ENCODE assay signal across 12 cellular contexts in genomic region chr6:154653853-154654252, GRCh38.
DNase-seq lines count a peak whose midpoint lies in the region; ATAC-seq, FAIRE-seq and TF ChIP-seq lines count a peak whose summit lies in the region.
"Had no signal": no experiment of that assay in that cellular context is flagged by ENCODE, and none has a peak within 500 bp of the region (broad histone marks: within the 10 kb centered on the region; RNA-seq: fewer than 3 reads in every experiment).

No MANE protein-coding gene starts in this region.

- peak; percentile 71 to 77 for ATAC-seq in A549
- no peak for ATAC-seq in HG02759 (IDR thresholded peaks at IDR 0.05; ENCODE audit: unreplicated experiment)
- no peak for ATAC-seq in stimulated activated naive B cell treated with anti-CD40 and anti-IgM and Interleukin-4, amounts not matched to agents 10 μg/mL and 1 μg/mL and 100 μg/mL, for 72 hours (replicated peaks)

- H3K4me2 ChIP-seq in A549: no peak overlapping the region

- H3K9me3 ChIP-seq in A549: no peaks in the 10 kb centered on the region

- no peaks in the 10 kb centered on the region for H3K36me3 Mint-ChIP-seq in mesothelial cell of epicardium
- peaks cover 0 to 4% of the 10 kb centered on the region in 2 donors for H3K36me3 Mint-ChIP-seq in stimulated activated naive B cell treated with anti-CD40 and anti-IgM and Interleukin-4, amounts not matched to agents 10 μg/mL and 1 μg/mL and 100 μg/mL, for 72 hours
- H3K36me3 Mint-ChIP-seq: CD14-positive monocyte had no signal

- 21% methylated on average over 4 of the region's 4 CpGs for WGBS in A549 (ENCODE audit: missing lambda C conversion rate)

- peak overlapping the region; percentile 90 for H3K27ac Mint-ChIP-seq in mesothelial cell of epicardium
- H3K27ac Mint-ChIP-seq in stimulated activated naive B cell treated with anti-CD40 and anti-IgM and Interleukin-4, amounts not matched to agents 10 μg/mL and 1 μg/mL and 100 μg/mL, for 72 hours: no peak overlapping the region
- H3K27ac Mint-ChIP-seq: CD14-positive monocyte had no signal

- no peak for TF ChIP-seq EP300 in A549 (IDR thresholded peaks at IDR 0.05)

- no peak for TF ChIP-seq POLR2A in A549 (IDR thresholded peaks at IDR 0.05; ENCODE audit: low read length)

- H3K4me3 ChIP-seq in A549: no peak overlapping the region
- no peak overlapping the region for H3K4me3 ChIP-seq in epithelial cell of esophagus (ENCODE audit: low read length)

- no peak for TF ChIP-seq RAD21 in A549 (conservative IDR thresholded peaks at IDR 0.05 in 1 of 2, IDR thresholded peaks at IDR 0.05 in 1 of 2)

- CTCF ChIA-PET in A549 (lab: Yijun Ruan, JAX): interaction anchor here (1.2 kb wide), 1 partner anchor 21 kb away, joined by 4 read pairs; no protein-coding TSS in a partner anchor

- POLR2A ChIA-PET in A549 (lab: Yijun Ruan, JAX): no interaction called here

- no peak for FAIRE-seq in A549 (lab: Jason Lieb, UNC)
- FAIRE-seq: frontal cortex had no signal

- no peaks in the 10 kb centered on the region for H3K4me1 ChIP-seq in A549

- H3K27ac ChIP-seq in A549: no peak overlapping the region; a peak in 1 of 6 replicates

- H3K4me3 Mint-ChIP-seq in mesothelial cell of epicardium: peak overlapping the region; percentile 45
- H3K4me3 Mint-ChIP-seq in stimulated activated naive B cell treated with anti-CD40 and anti-IgM and Interleukin-4, amounts not matched to agents 10 μg/mL and 1 μg/mL and 100 μg/mL, for 72 hours: no peak overlapping the region
- H3K4me3 Mint-ChIP-seq: CD14-positive monocyte had no signal

- peaks cover 12% of the 10 kb centered on the region for H3K4me1 Mint-ChIP-seq in mesothelial cell of epicardium
- H3K4me1 Mint-ChIP-seq in stimulated activated naive B cell treated with anti-CD40 and anti-IgM and Interleukin-4, amounts not matched to agents 10 μg/mL and 1 μg/mL and 100 μg/mL, for 72 hours: peaks cover 3 to 5% of the 10 kb centered on the region in 2 donors

- no peaks in the 10 kb centered on the region for H3K27me3 Mint-ChIP-seq in mesothelial cell of epicardium (ENCODE audit: low read depth)
- H3K27me3 Mint-ChIP-seq in stimulated activated naive B cell treated with anti-CD40 and anti-IgM and Interleukin-4, amounts not matched to agents 10 μg/mL and 1 μg/mL and 100 μg/mL, for 72 hours: no peaks in the 10 kb centered on the region

- peak; percentile 13 to 62 for DNase-seq in A549 (ENCODE audit: low read depth in 1 of 2, low spot score in 1 of 2)
- DNase-seq in LHCN-M2 (ENCODE audit: low read depth): peak; percentile 64
- DNase-seq in epithelial cell of esophagus (ENCODE audit: low read depth): peak; percentile 95
- DNase-seq in mesothelial cell of epicardium (ENCODE audit: low spot score in 2 of 2, unreplicated experiment in 2 of 2): no peak
- no peak for DNase-seq in activated CD4-positive, CD25-positive, alpha-beta regulatory T cell treated with anti-CD3 and anti-CD28 coated beads, Interleukin-2, amount 50 U/mL, for 72 hours
- DNase-seq in mesenteric fat pad (ENCODE audit: low spot score): no peak
- DNase-seq in stimulated activated naive B cell treated with anti-CD40 and anti-IgM and Interleukin-4, amounts not matched to agents 10 μg/mL and 1 μg/mL and 100 μg/mL, for 72 hours: no peak
- DNase-seq: SHP77 treated with DMSO at 0.1 percent for 48 hours; stimulated activated CD4-positive, alpha-beta T cell treated with anti-CD3 and anti-CD28 coated beads, Interleukin-12 subunit alpha, Interleukin-12 subunit beta, amount 100 ng/mL, for 4 hours had no signal

- H3K9me3 Mint-ChIP-seq in mesothelial cell of epicardium: no peaks in the 10 kb centered on the region
- peaks cover 2 to 7% of the 10 kb centered on the region in 2 donors for H3K9me3 Mint-ChIP-seq in stimulated activated naive B cell treated with anti-CD40 and anti-IgM and Interleukin-4, amounts not matched to agents 10 μg/mL and 1 μg/mL and 100 μg/mL, for 72 hours

- no peak for TF ChIP-seq CTCF in A549 (IDR thresholded peaks at IDR 0.05)
- TF ChIP-seq CTCF in epithelial cell of esophagus (IDR thresholded peaks at IDR 0.05; ENCODE audit: insufficient read depth, low read depth, low read length, missing control alignments): no peak
- no peak for TF ChIP-seq CTCF in mesothelial cell of epicardium (IDR thresholded peaks at IDR 0.05; ENCODE audit: unreplicated experiment)

TF ChIP-seq in A549, 52 proteins besides CTCF, POLR2A, EP300 and RAD21:
- TF ChIP-seq SREBF2 (IDR thresholded peaks at IDR 0.05): no peak
- TF ChIP-seq EHMT2 (IDR thresholded peaks at IDR 0.05; ENCODE audit: low read depth): no peak
- no peak for TF ChIP-seq EHF (CRISPR knock-in tag; IDR thresholded peaks at IDR 0.05)
- no peak for TF ChIP-seq HES2 (IDR thresholded peaks at IDR 0.05)
- TF ChIP-seq MAFK (IDR thresholded peaks at IDR 0.05; ENCODE audit: partially characterized antibody): no peak
- no peak for TF ChIP-seq JUN (IDR thresholded peaks at IDR 0.05)
- no peak for TF ChIP-seq NR3C1 (IDR thresholded peaks at IDR 0.05)
- no peak for TF ChIP-seq BCL3 (IDR thresholded peaks at IDR 0.05)
- no peak for TF ChIP-seq PHF8 (IDR thresholded peaks at IDR 0.05; ENCODE audit: borderline replicate concordance, low read depth)
- TF ChIP-seq HOXB5 (CRISPR knock-in tag; IDR thresholded peaks at IDR 0.05): no peak
- TF ChIP-seq RARB (CRISPR knock-in tag; IDR thresholded peaks at IDR 0.05): no peak
- no peak for TF ChIP-seq PBX3 (IDR thresholded peaks at IDR 0.05)
- TF ChIP-seq SMC3 (IDR thresholded peaks at IDR 0.05): no peak
- no peak for TF ChIP-seq POLR2AphosphoS2 (conservative IDR thresholded peaks at IDR 0.05; ENCODE audit: low read length)
- TF ChIP-seq MAX (IDR thresholded peaks at IDR 0.05): no peak
- TF ChIP-seq HEYL (CRISPR knock-in tag; IDR thresholded peaks at IDR 0.05): no peak
- TF ChIP-seq NFE2L2 (conservative IDR thresholded peaks at IDR 0.05; ENCODE audit: low read length): no peak

Comparison
In these comparisons a context has a peak if more than half of its experiments do, and no peak if none do; other contexts are left out.
1. ATAC-seq: peak in A549 (2 of 2); none in HG02759 (single experiment) and stimulated activated naive B cell treated with anti-CD40 and anti-IgM and Interleukin-4, amounts not matched to agents 10 μg/mL and 1 μg/mL and 100 μg/mL, for 72 hours (0 of 2).
2. DNase-seq: peak in A549 (2 of 2), LHCN-M2 (single experiment) and epithelial cell of esophagus (single experiment); none in mesothelial cell of epicardium (0 of 2), activated CD4-positive, CD25-positive, alpha-beta regulatory T cell treated with anti-CD3 and anti-CD28 coated beads, Interleukin-2, amount 50 U/mL, for 72 hours (single experiment), mesenteric fat pad (single experiment) and stimulated activated naive B cell treated with anti-CD40 and anti-IgM and Interleukin-4, amounts not matched to agents 10 μg/mL and 1 μg/mL and 100 μg/mL, for 72 hours (single experiment).